ENCODE assay signal across 9 cellular contexts in genomic region chr7:157272351-157273207, GRCh38.
DNase-seq lines count a peak whose midpoint lies in the region; TF ChIP-seq lines count a peak whose summit lies in the region.
"Had no signal": no experiment of that assay in that cellular context is flagged by ENCODE, and none has a peak within 500 bp of the region (broad histone marks: within the 10 kb centered on the region; RNA-seq: fewer than 3 reads in every experiment).

No MANE protein-coding gene starts in this region.

- in situ Hi-C loops in GM13976 (cut with MboI; ENCODE audit: low sequenced_read_pairs, unreplicated experiment), result no loop called here

- no peak overlapping the region for H3K4me2 ChIP-seq in neural progenitor cell

- TF ChIP-seq CTCF in neural progenitor cell (IDR thresholded peaks at IDR 0.05) (no peak), GM13976 (IDR thresholded peaks at IDR 0.05; ENCODE audit: borderline replicate concordance, control extremely low read depth, extremely low read depth, insufficient read depth, missing control alignments) (no peak)

- H2AFZ ChIP-seq in neural progenitor cell (replicated peaks), result no peak overlapping the region

- no peaks in the 10 kb centered on the region for H3K36me3 ChIP-seq in neural progenitor cell
- no peaks in the 10 kb centered on the region for H3K36me3 ChIP-seq in urinary bladder (ENCODE audit: insufficient read depth)

- 79% methylated on average over 24 of the region's 24 CpGs for WGBS in urinary bladder

- H3K4me1 ChIP-seq in neural progenitor cell (no peaks in the 10 kb centered on the region), urinary bladder (ENCODE audit: insufficient read depth) (peaks cover 4% of the 10 kb centered on the region)

- H3K36me3 Mint-ChIP-seq in activated naive CD8-positive, alpha-beta T cell, result no peaks in the 10 kb centered on the region
- peaks cover 9% of the 10 kb centered on the region for H3K36me3 Mint-ChIP-seq in activated naive CD8-positive, alpha-beta T cell treated with anti-CD3 and anti-CD28 coated beads for 36 hours
- peaks cover 18% of the 10 kb centered on the region for H3K36me3 Mint-ChIP-seq in neural progenitor cell

- H3K27ac Mint-ChIP-seq in activated naive CD8-positive, alpha-beta T cell, result peak overlapping the region; percentile 24
- H3K27ac Mint-ChIP-seq in activated naive CD8-positive, alpha-beta T cell treated with anti-CD3 and anti-CD28 coated beads for 36 hours, result no peak overlapping the region
- H3K27ac Mint-ChIP-seq in neural progenitor cell, result peak overlapping the region; percentile 58

- H3K9me3 ChIP-seq in neural progenitor cell (ENCODE audit: low read depth), result no peaks in the 10 kb centered on the region
- H3K9me3 ChIP-seq: BE2C had no signal

- no peak overlapping the region for H3K4me3 Mint-ChIP-seq in activated naive CD8-positive, alpha-beta T cell
- H3K4me3 Mint-ChIP-seq in activated naive CD8-positive, alpha-beta T cell treated with anti-CD3 and anti-CD28 coated beads for 36 hours, result no peak overlapping the region
- H3K4me3 Mint-ChIP-seq in neural progenitor cell, result peak overlapping the region; percentile 17

- peaks cover 18% of the 10 kb centered on the region for H3K4me1 Mint-ChIP-seq in activated naive CD8-positive, alpha-beta T cell (ENCODE audit: low read depth)
- H3K4me1 Mint-ChIP-seq in activated naive CD8-positive, alpha-beta T cell treated with anti-CD3 and anti-CD28 coated beads for 36 hours, result peaks cover 13% of the 10 kb centered on the region
- H3K4me1 Mint-ChIP-seq in neural progenitor cell, result peaks cover 9% of the 10 kb centered on the region

- no peaks in the 10 kb centered on the region for H4K20me1 ChIP-seq in neural progenitor cell (ENCODE audit: low read depth)

- H3K79me2 ChIP-seq in neural progenitor cell (ENCODE audit: low read depth), result no peaks in the 10 kb centered on the region

- H3F3A ChIP-seq in neural progenitor cell (ENCODE audit: low read depth), result no peaks in the 10 kb centered on the region

- no peaks in the 10 kb centered on the region for H3K27me3 Mint-ChIP-seq in activated naive CD8-positive, alpha-beta T cell
- H3K27me3 Mint-ChIP-seq in activated naive CD8-positive, alpha-beta T cell treated with anti-CD3 and anti-CD28 coated beads for 36 hours, result peaks cover 4% of the 10 kb centered on the region
- peaks cover 7% of the 10 kb centered on the region for H3K27me3 Mint-ChIP-seq in neural progenitor cell (ENCODE audit: insufficient read depth, low read depth)

- H3K4me3 ChIP-seq in neural progenitor cell, result no peak overlapping the region
- H3K4me3 ChIP-seq in urinary bladder (ENCODE audit: low read depth, low read length), result no peak overlapping the region

- H3K9me3 Mint-ChIP-seq in activated naive CD8-positive, alpha-beta T cell (ENCODE audit: low read depth), result no peaks in the 10 kb centered on the region
- H3K9me3 Mint-ChIP-seq in activated naive CD8-positive, alpha-beta T cell treated with anti-CD3 and anti-CD28 coated beads for 36 hours, result no peaks in the 10 kb centered on the region
- no peaks in the 10 kb centered on the region for H3K9me3 Mint-ChIP-seq in neural progenitor cell

- H3K27me3 ChIP-seq in neural progenitor cell, result no peaks in the 10 kb centered on the region
- H3K27me3 ChIP-seq: BE2C had no signal

- H3K9ac ChIP-seq in neural progenitor cell, result no peak overlapping the region

- no peak for DNase-seq in activated naive CD8-positive, alpha-beta T cell treated with anti-CD3 and anti-CD28 coated beads for 36 hours
- DNase-seq in neural progenitor cell (ENCODE audit: low spot score) (no peak), GM13976 (ENCODE audit: low spot score) (no peak), C1 segment of cervical spinal cord (lab: John Stamatoyannopoulos, UW) (no peak)
- DNase-seq in activated CD4-positive, alpha-beta T cell treated with anti-CD3 and anti-CD28 coated beads for 1 hour, result no peak

- H3K27ac ChIP-seq in cingulate gyrus (ENCODE audit: low read depth, low read length) (peak overlapping the region; percentile 61), neural progenitor cell (no peak overlapping the region), urinary bladder (ENCODE audit: low read depth) (peak overlapping the region; percentile 83)
